Comparison of ENCODE assay signal across 28 cellular contexts in genomic region chr11:109184376-109184775, GRCh38.
"Had no signal": no experiment of that assay in that cellular context is flagged by ENCODE, and none has a peak within 500 bp of the region (broad histone marks: within the 10 kb centered on the region; RNA-seq: fewer than 3 reads in every experiment).

No MANE protein-coding gene starts in this region.

- DNase-seq: activated CD4-positive, alpha-beta memory T cell treated with anti-CD3 and anti-CD28 coated beads for 36 hours; activated CD4-positive, alpha-beta T cell treated with anti-CD3 and anti-CD28 coated beads for 36 hours; activated CD4-positive, alpha-beta T cell treated with anti-CD3 and anti-CD28 coated beads, Interleukin-2, amount 10 ng/mL, durations not matched to agents 24 days and 14 days; activated CD4-positive, CD25-positive, alpha-beta regulatory T cell; activated CD4-positive, CD25-positive, alpha-beta regulatory T cell treated with anti-CD3 and anti-CD28 coated beads, Interleukin-2, amount 50 U/mL, for 72 hours; activated CD8-positive, alpha-beta memory T cell treated with anti-CD3 and anti-CD28 coated beads, Interleukin-2, amount 10 ng/mL, durations not matched to agents 7 days and 5 days; activated CD8-positive, alpha-beta memory T cell treated with anti-CD3 and anti-CD28 coated beads, Interleukin-2, amount 50 U/mL, for 4 hours; activated CD8-positive, alpha-beta T cell treated with anti-CD3 and anti-CD28 coated beads, Interleukin-2, amount 10 ng/mL, durations not matched to agents 7 days and 5 days; activated effector memory CD4-positive, alpha-beta T cell treated with anti-CD3 and anti-CD28 coated beads, Interleukin-2, amount 50 U/mL, for 16 hours; activated naive CD4-positive, alpha-beta T cell treated with anti-CD3 and anti-CD28 coated beads, Interleukin-2, amount 50 U/mL, for 16 hours; activated T-cell treated with anti-CD3 and anti-CD28 coated beads, Interleukin-2, amount 50 U/mL, for 1 hour; activated T-cell treated with anti-CD3 and anti-CD28 coated beads, Interleukin-2, amount 50 U/mL, for 48 hours; amniotic stem cell; anterior cingulate cortex; brain microvascular endothelial cell; caudate nucleus; cortex of kidney; dermis blood vessel endothelial cell; effector CD4-positive, alpha-beta T cell; foreskin melanocyte; head of caudate nucleus; T-helper 2 cell had no signal

- H3K27me3 Mint-ChIP-seq: activated CD4-positive, alpha-beta memory T cell treated with anti-CD3 and anti-CD28 coated beads for 36 hours; activated CD4-positive, alpha-beta T cell treated with anti-CD3 and anti-CD28 coated beads for 36 hours; activated CD4-positive, alpha-beta T cell treated with anti-CD3 and anti-CD28 coated beads, Interleukin-2, amount 10 ng/mL, durations not matched to agents 24 days and 14 days; activated CD8-positive, alpha-beta memory T cell treated with anti-CD3 and anti-CD28 coated beads, Interleukin-2, amount 10 ng/mL, durations not matched to agents 7 days and 5 days had no signal

- FAIRE-seq: astrocyte, colon, endothelial cell of umbilical vein had no signal

- H3K36me3 Mint-ChIP-seq: activated CD4-positive, alpha-beta memory T cell treated with anti-CD3 and anti-CD28 coated beads for 36 hours; activated CD8-positive, alpha-beta memory T cell treated with anti-CD3 and anti-CD28 coated beads, Interleukin-2, amount 10 ng/mL, durations not matched to agents 7 days and 5 days had no signal

- ATAC-seq: activated CD4-positive, alpha-beta T cell treated with anti-CD3 and anti-CD28 coated beads for 36 hours; activated CD8-positive, alpha-beta memory T cell treated with anti-CD3 and anti-CD28 coated beads, Interleukin-2, amount 10 ng/mL, durations not matched to agents 7 days and 5 days; activated CD8-positive, alpha-beta T cell treated with anti-CD3 and anti-CD28 coated beads, Interleukin-2, amount 10 ng/mL, durations not matched to agents 7 days and 5 days had no signal

- H3K4me1 Mint-ChIP-seq: activated CD4-positive, alpha-beta T cell treated with anti-CD3 and anti-CD28 coated beads for 36 hours; activated CD4-positive, alpha-beta T cell treated with anti-CD3 and anti-CD28 coated beads, Interleukin-2, amount 10 ng/mL, durations not matched to agents 24 days and 14 days; activated CD8-positive, alpha-beta memory T cell treated with anti-CD3 and anti-CD28 coated beads, Interleukin-2, amount 10 ng/mL, durations not matched to agents 7 days and 5 days had no signal

- H3K27ac Mint-ChIP-seq: activated CD4-positive, alpha-beta memory T cell treated with anti-CD3 and anti-CD28 coated beads for 36 hours; activated CD4-positive, alpha-beta T cell treated with anti-CD3 and anti-CD28 coated beads for 36 hours; activated CD4-positive, alpha-beta T cell treated with anti-CD3 and anti-CD28 coated beads, Interleukin-2, amount 10 ng/mL, durations not matched to agents 24 days and 14 days; activated CD8-positive, alpha-beta memory T cell treated with anti-CD3 and anti-CD28 coated beads, Interleukin-2, amount 10 ng/mL, durations not matched to agents 7 days and 5 days; activated CD8-positive, alpha-beta T cell treated with anti-CD3 and anti-CD28 coated beads, Interleukin-2, amount 10 ng/mL, durations not matched to agents 7 days and 5 days; activated naive CD8-positive, alpha-beta T cell; activated T-helper 1 cell treated with anti-CD3 and anti-CD28 coated beads, Interleukin-12 subunit alpha, Interleukin-12 subunit beta, Interleukin-2, Interleukin-4 antibody, amounts not matched to agents 30 ng/mL and 10 ng/mL and 1 ng/mL, durations not matched to agents 14 hours and 24 hours and 36 hours; activated T-helper 2 cell treated with anti-CD3 and anti-CD28 coated beads, Interferon-gamma antibody, Interleukin-2, Interleukin-4, amounts not matched to agents 10 μg/mL and 5 μg/mL and 100 μg/mL, durations not matched to agents 14 hours and 24 hours and 36 hours had no signal

- H3K4me3 Mint-ChIP-seq: activated CD4-positive, alpha-beta memory T cell treated with anti-CD3 and anti-CD28 coated beads for 36 hours; activated CD4-positive, alpha-beta T cell treated with anti-CD3 and anti-CD28 coated beads for 36 hours; activated CD4-positive, alpha-beta T cell treated with anti-CD3 and anti-CD28 coated beads, Interleukin-2, amount 10 ng/mL, durations not matched to agents 24 days and 14 days; activated CD8-positive, alpha-beta memory T cell treated with anti-CD3 and anti-CD28 coated beads, Interleukin-2, amount 10 ng/mL, durations not matched to agents 7 days and 5 days; activated CD8-positive, alpha-beta T cell treated with anti-CD3 and anti-CD28 coated beads, Interleukin-2, amount 10 ng/mL, durations not matched to agents 7 days and 5 days; activated naive CD8-positive, alpha-beta T cell; activated T-helper 1 cell treated with anti-CD3 and anti-CD28 coated beads, Interleukin-12 subunit alpha, Interleukin-12 subunit beta, Interleukin-2, Interleukin-4 antibody, amounts not matched to agents 30 ng/mL and 10 ng/mL and 1 ng/mL, durations not matched to agents 14 hours and 24 hours and 36 hours had no signal
